8 cellular contexts compared by ENCODE assay signal in the genomic region with DNA sequence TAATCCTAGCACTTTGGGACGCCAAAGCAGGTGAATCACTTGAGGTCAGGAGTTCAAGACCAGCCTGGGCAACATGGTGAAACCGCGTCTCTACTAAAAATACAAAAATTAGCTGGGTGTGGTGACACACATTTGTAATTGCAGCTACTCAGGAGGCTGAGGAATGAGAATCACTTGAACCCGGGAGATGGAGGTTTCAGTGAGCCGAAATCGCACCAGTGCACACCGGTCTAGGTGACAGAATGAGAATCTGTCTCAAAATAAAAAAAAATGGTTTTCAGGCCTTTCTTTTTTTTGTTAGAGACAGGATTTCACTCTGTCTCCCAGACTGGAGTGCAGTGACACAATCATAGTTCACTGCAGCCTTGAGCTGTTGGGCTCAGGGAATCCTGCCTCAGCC. TPM values are rescaled to one million over a fixed set of nuclear protein-coding genes. Genes with fewer than 3 reads are reported as not detected.
A peak's percentile ranks its signal among the peaks of the same experiment; 100 is the strongest.
DNase-seq lines count a peak whose midpoint lies in the region; ATAC-seq, FAIRE-seq and TF ChIP-seq lines count a peak whose summit lies in the region.
"Not testable (repeated sequence)": the region's sequence is repeated elsewhere in the genome, so short reads cannot be mapped to it uniquely, and the experiment has no call there.
"Had no signal": no experiment of that assay in that cellular context is flagged by ENCODE, and none has a peak within 500 bp of the region (broad histone marks: within the 10 kb centered on the region; RNA-seq: fewer than 3 reads in every experiment).

No MANE protein-coding gene starts in this region.

- POLR2A ChIA-PET in HCT116 (lab: Charles Lee) = not testable (repeated sequence)
- POLR2A ChIA-PET in OCI-LY7 (lab: Charles Lee) = interaction anchor here (1.0 to 1.2 kb wide), 2 partner anchors 13 to 66 kb away, joined by 3 to 7 read pairs; no protein-coding TSS in a partner anchor
- POLR2A ChIA-PET in H1 (lab: Charles Lee; ENCODE audit: partially characterized antibody) = interaction anchor here (1.0 to 1.5 kb wide), 2 partner anchors 9 to 13 kb away, joined by 3 to 5 read pairs; no protein-coding TSS in a partner anchor

- ATAC-seq in HCT116 = not testable (repeated sequence)

- FAIRE-seq in H1 (lab: Jason Lieb, UNC) = not testable (repeated sequence)

- not testable (repeated sequence) for H3K14ac ChIP-seq in H1 (ENCODE audit: insufficient read length)

- H3K23me2 ChIP-seq in H1 (ENCODE audit: low read depth, low read length) = not testable (repeated sequence)

- not testable (repeated sequence) for H2AK5ac ChIP-seq in H1 (ENCODE audit: low read depth, low read length)

- CTCF ChIA-PET in HCT116 (lab: Charles Lee); OCI-LY7 (lab: Charles Lee; ENCODE audit: unreplicated experiment): not testable (repeated sequence)
- CTCF ChIA-PET in H1 (lab: Charles Lee; ENCODE audit: partially characterized antibody) = interaction anchor here (0.5 to 0.6 kb wide), 3 partner anchors 28 to 1425 kb away, joined by 3 to 4 read pairs (median 3); no protein-coding TSS in a partner anchor

- H3K56ac ChIP-seq in H1 (replicated peaks; ENCODE audit: insufficient read length, low read depth, low read length) = not testable (repeated sequence)

- peak overlapping the region; percentile 87 for H3K27ac ChIP-seq in BLaER1
- H3K27ac ChIP-seq in HCT116 (ENCODE audit: low read depth, low read length); H1 (ENCODE audit: low read depth, low read length): not testable (repeated sequence)
- peak overlapping the region; percentile 55 for H3K27ac ChIP-seq in OCI-LY7 (ENCODE audit: low read depth, low read length, poor library complexity, severe bottlenecking)
- H3K27ac ChIP-seq in spleen = peak overlapping the region in 7 of 8 donors; percentile 22 to 80 (median 70)

- H3K27me3 Mint-ChIP-seq in IgD-negative memory B cell = not testable (repeated sequence)

- not testable (repeated sequence) for H3K23ac ChIP-seq in H1 (ENCODE audit: insufficient read length)

- intact Hi-C loops in HCT116 (cut with micrococcal nuclease); OCI-LY7 (cut with micrococcal nuclease; ENCODE audit: unreplicated experiment); spleen (cut with DNase I; ENCODE audit: low total_unique reads): not testable (repeated sequence)

- not testable (repeated sequence) for H3K4ac ChIP-seq in H1 (replicated peaks; ENCODE audit: insufficient read length, low read depth, low read length)

- not testable (repeated sequence) for BruUV-seq in HCT116 (replicated peaks; lab: Mats Ljungman, UMichigan); OCI-LY7 (replicated peaks; lab: Mats Ljungman, UMichigan)

- H4K5ac ChIP-seq in H1 (ENCODE audit: insufficient read length, low read depth, low read length) = not testable (repeated sequence)

- not testable (repeated sequence) for TF ChIP-seq POLR2A in HCT116 (IDR thresholded peaks at IDR 0.05; ENCODE audit: borderline replicate concordance, extremely low read depth, insufficient read depth, insufficient read length); H1 (IDR thresholded peaks at IDR 0.05; ENCODE audit: control extremely low read depth in 1 of 2, low read depth in 2 of 2, low read length in 2 of 2); spleen (IDR thresholded peaks at IDR 0.05)

- H3K4me1 Mint-ChIP-seq in IgD-negative memory B cell = peaks cover 46 to 59% (median 50%) of the 10 kb centered on the region in 3 donors

- RAD21 ChIA-PET in HCT116 (lab: Charles Lee; ENCODE audit: low non-redundant PET in 1 of 2, low total read pairs in 2 of 2, uncharacterized antibody in 2 of 2, unreplicated experiment in 2 of 2) = not testable (repeated sequence)

- H4K8ac ChIP-seq in H1 (ENCODE audit: extremely low read depth, insufficient read depth, low read length) = not testable (repeated sequence)

- WGBS in H1 (ENCODE audit: extremely low coverage in 1 of 2, insufficient coverage in 1 of 2, insufficient read length in 1 of 2, insufficient replicate concordance in 2 of 2, low coverage in 1 of 2, low lambda C conversion rate in 2 of 2, missing lambda C conversion rate in 1 of 2), 2 experiments = 95% methylated on average over 7 of the region's 7 CpGs; no CpG with 5 or more reads in 1 of the 2 experiments
- WGBS in spleen, 5 donors = 62 to 81% (median 75%) methylated on average over 7 of the region's 7 CpGs

- H3K4me3 ChIP-seq in BLaER1 = peak overlapping the region; percentile 52
- not testable (repeated sequence) for H3K4me3 ChIP-seq in GM12865 (ENCODE audit: low read depth, low read length); HCT116 (replicated peaks in 1 of 2; ENCODE audit: low read depth in 1 of 2, low read length in 2 of 2); OCI-LY7 (ENCODE audit: low read depth, low read length, poor library complexity, severe bottlenecking); H1 (ENCODE audit: extremely low read depth in 1 of 4, insufficient read depth in 2 of 4, low read depth in 3 of 4, low read length in 4 of 4); spleen

- DNase-seq in GM12865 (ENCODE audit: low read depth) = peak; percentile 77
- not testable (repeated sequence) for DNase-seq in HCT116 (ENCODE audit: low read depth, low spot score); OCI-LY7 (ENCODE audit: low spot score); H1 (ENCODE audit: low read depth in 1 of 2, low spot score in 2 of 2); spleen

- H3K36me3 Mint-ChIP-seq in IgD-negative memory B cell = not testable (repeated sequence)

- not testable (repeated sequence) for H3K9me3 ChIP-seq in BLaER1; HCT116 (ENCODE audit: control insufficient read depth in 1 of 2, insufficient read depth in 1 of 2, low read depth in 1 of 2, low read length in 2 of 2); OCI-LY7 (ENCODE audit: low read length); H1 (ENCODE audit: insufficient read depth in 2 of 2, low read depth in 1 of 2, low read length in 1 of 2); spleen

- H2BK120ac ChIP-seq in H1 (replicated peaks; ENCODE audit: low read depth, low read length) = not testable (repeated sequence)

- not testable (repeated sequence) for TF ChIP-seq EP300 in H1 (IDR thresholded peaks at IDR 0.05; ENCODE audit: borderline replicate concordance in 1 of 2, low read depth in 2 of 2, low read length in 2 of 2)

- H3K4me2 ChIP-seq in BLaER1 (peak overlapping the region; percentile 76), HCT116 (ENCODE audit: low read length) (peak overlapping the region; percentile 31), OCI-LY7 (ENCODE audit: low read length) (peak overlapping the region; percentile 66)
- not testable (repeated sequence) for H3K4me2 ChIP-seq in H1 (ENCODE audit: insufficient read depth in 1 of 2, low read depth in 2 of 2, low read length in 2 of 2)

- not testable (repeated sequence) for H2BK20ac ChIP-seq in H1 (ENCODE audit: low read length)

- peak overlapping the region; percentile 60 to 93 (median 85) for H3K27ac Mint-ChIP-seq in IgD-negative memory B cell

- H3K27me3 ChIP-seq in BLaER1; HCT116 (ENCODE audit: insufficient read depth, low read length); H1 (replicated peaks in 1 of 4; ENCODE audit: control insufficient read depth in 3 of 4, extremely low read depth in 1 of 4, insufficient read depth in 3 of 4, low read length in 3 of 4); spleen (replicated peaks in 1 of 7): not testable (repeated sequence)

- H3K18ac ChIP-seq in H1 (ENCODE audit: extremely low read depth, low read length) = not testable (repeated sequence)

- not testable (repeated sequence) for H3K79me1 ChIP-seq in H1 (ENCODE audit: low read depth, low read length)

- not testable (repeated sequence) for H3K9me2 ChIP-seq in HCT116 (ENCODE audit: insufficient read depth); OCI-LY7 (ENCODE audit: insufficient read depth, low read length)

- not testable (repeated sequence) for TF ChIP-seq CTCF in GM12865 (IDR thresholded peaks at IDR 0.05; ENCODE audit: insufficient read depth, low read depth, low read length, missing control alignments); HCT116 (IDR thresholded peaks at IDR 0.05 in 2 of 3, conservative IDR thresholded peaks at IDR 0.05 in 1 of 3; ENCODE audit: borderline replicate concordance in 1 of 3, insufficient read depth in 1 of 3, low read depth in 2 of 3, low read length in 2 of 3); OCI-LY7 (conservative IDR thresholded peaks at IDR 0.05; ENCODE audit: low read length); H1 (IDR thresholded peaks at IDR 0.05; ENCODE audit: control extremely low read depth in 1 of 3, insufficient read depth in 1 of 3, low read depth in 1 of 3, low read length in 3 of 3); spleen (IDR thresholded peaks at IDR 0.05 in 8 of 11, conservative IDR thresholded peaks at IDR 0.05 in 3 of 11)

- peak overlapping the region in 3 of 4 donors; percentile 69 to 83 (median 80) for H3K4me3 Mint-ChIP-seq in IgD-negative memory B cell

- H3K9ac ChIP-seq in BLaER1 = peak overlapping the region; percentile 76
- not testable (repeated sequence) for H3K9ac ChIP-seq in HCT116 (ENCODE audit: low read length); H1 (replicated peaks in 1 of 4; ENCODE audit: extremely low read depth in 1 of 4, low read depth in 3 of 4, low read length in 3 of 4)

- 0 out of 2 replicates have a peak overlapping the region, but pooled peaks have one; percentile 84 for H2BK12ac ChIP-seq in H1 (ENCODE audit: low read depth, low read length)

- H3K4me1 ChIP-seq in BLaER1 (peaks cover 91% of the 10 kb centered on the region), HCT116 (ENCODE audit: control insufficient read depth in 1 of 2, insufficient read depth in 2 of 2, low read length in 2 of 2) (peaks cover 0 to 13% of the 10 kb centered on the region in 2 experiments; a peak in 2 of 4 replicates), OCI-LY7 (ENCODE audit: insufficient read depth, low read length, poor library complexity, severe bottlenecking) (peaks cover 39% of the 10 kb centered on the region), spleen (peaks cover 0 to 84% (median 31%) of the 10 kb centered on the region in 6 donors)
- H3K4me1 ChIP-seq in H1 (replicated peaks in 1 of 4; ENCODE audit: control insufficient read depth in 3 of 4, insufficient read depth in 4 of 4, low read length in 3 of 4) = not testable (repeated sequence)

- TF ChIP-seq RAD21 in HCT116 (IDR thresholded peaks at IDR 0.05; ENCODE audit: low read depth); H1 (IDR thresholded peaks at IDR 0.05 in 1 of 2, conservative IDR thresholded peaks at IDR 0.05 in 1 of 2; ENCODE audit: low read depth in 2 of 2, low read length in 2 of 2): not testable (repeated sequence)

- not testable (repeated sequence) for H2BK15ac ChIP-seq in H1 (ENCODE audit: low read length)

- not testable (repeated sequence) for H3K79me2 ChIP-seq in HCT116 (ENCODE audit: insufficient read depth, low read length); OCI-LY7 (ENCODE audit: insufficient read depth, low read depth, low read length); H1 (ENCODE audit: control insufficient read depth in 1 of 2, insufficient read depth in 2 of 2, low read length in 2 of 2)

- not testable (repeated sequence) for H4K20me1 ChIP-seq in BLaER1; HCT116 (ENCODE audit: insufficient read depth); OCI-LY7 (ENCODE audit: insufficient read depth, low read length); H1 (replicated peaks in 1 of 2; ENCODE audit: control insufficient read depth in 1 of 2, insufficient read depth in 2 of 2, low read length in 2 of 2)

- H3K36me3 ChIP-seq in BLaER1; HCT116 (ENCODE audit: control insufficient read depth in 1 of 2, insufficient read depth in 2 of 2, low read length in 2 of 2); OCI-LY7 (ENCODE audit: insufficient read depth, low read length); H1 (ENCODE audit: control insufficient read depth in 2 of 4, insufficient read depth in 4 of 4, low read length in 3 of 4); spleen: not testable (repeated sequence)

- H2BK5ac ChIP-seq in H1 (ENCODE audit: low read depth, low read length) = not testable (repeated sequence)

- not testable (repeated sequence) for H3K9me3 Mint-ChIP-seq in IgD-negative memory B cell

- not testable (repeated sequence) for H4K91ac ChIP-seq in H1 (replicated peaks; ENCODE audit: insufficient read length, low read length)

- not testable (repeated sequence) for H2AFZ ChIP-seq in HCT116 (ENCODE audit: low read depth, low read length, poor library complexity, severe bottlenecking); OCI-LY7 (ENCODE audit: low read length); H1 (ENCODE audit: low read length)

RNA-seq across cellular contexts. Expression of a gene that starts 45.1 kb away (rescaled TPM):
- total RNA-seq in HCT116 (2021; ENCODE audit: unreplicated experiment) (4.9 TPM), OCI-LY7 (2022) (not detected in 2 replicates), spleen (1 to 10 TPM in 4 of 7 donors, under 1 TPM in 3; 0.60 to 8.7 (median 1.3) TPM)
- 3.3 and 5.6 TPM in 2 replicates for polyA plus RNA-seq in HCT116 (2012)
- polyA plus RNA-seq in IgD-negative memory B cell (1.0 TPM), H1 (2011; rRNA removed) (44.9 and 48.8 TPM in 2 replicates), spleen (under 1 TPM; 0.17 to 0.39 (median 0.19) TPM)
- not detected in 2 replicates for total RNA-seq in OCI-LY7 (2014; rRNA removed; shearing (Covaris generic))
- 89.9 and 101 TPM in 2 replicates for total RNA-seq in H1 (2021; fragmentation: NEBNext Ultra II Directional; extraction: Animal tissue kit (Norgen Biotek cat#: 25700))
- 57.9 TPM for polyA plus RNA-seq in H1 (2011; cell fraction: cytosol; rRNA removed)
- polyA plus RNA-seq in H1 (2011; cell fraction: nucleus; rRNA removed) = 196 TPM
- 72.3 to 99.1 TPM (median 81.2 TPM) in 4 replicates for polyA plus RNA-seq in H1 (2012, experiment 1 of 2)
- 26.6 TPM for polyA plus RNA-seq in H1 (2012, experiment 2 of 2)
- polyA plus RNA-seq in H1 (2013, experiment 1 of 2) = 140 TPM
- 134 TPM for polyA plus RNA-seq in H1 (2013, experiment 2 of 2)
- polyA minus RNA-seq in H1 (2011; rRNA and poly(A)+ RNA removed) = 132 and 150 TPM in 2 replicates
- polyA minus RNA-seq in H1 (2011; cell fraction: cytosol; rRNA and poly(A)+ RNA removed) = 40.8 TPM
- 84.3 TPM for polyA minus RNA-seq in H1 (2011; cell fraction: nucleus; rRNA and poly(A)+ RNA removed)
- total RNA-seq: CD4-positive, alpha-beta memory T cell had no signal
